In genomic region chr5:16983022-16983639, GRCh38 we compare ENCODE assay signal across 21 cellular contexts. TPM values are rescaled to one million over a fixed set of nuclear protein-coding genes. Genes with fewer than 3 reads are reported as not detected.
DNase-seq lines count a peak whose midpoint lies in the region; ATAC-seq, FAIRE-seq and TF ChIP-seq lines count a peak whose summit lies in the region.
"Had no signal": no experiment of that assay in that cellular context is flagged by ENCODE, and none has a peak within 500 bp of the region (broad histone marks: within the 10 kb centered on the region; RNA-seq: fewer than 3 reads in every experiment).

No MANE protein-coding gene starts in this region.

- TF ChIP-seq CTCF in HepG2 (CRISPR knock-in tag; IDR thresholded peaks at IDR 0.05) (no peak), omental fat pad (IDR thresholded peaks at IDR 0.05) (no peak)

- H2AFZ ChIP-seq in HepG2 (ENCODE audit: low read length) = peak overlapping the region; percentile 90

- no peaks in the 10 kb centered on the region for H3K79me2 ChIP-seq in HepG2 (ENCODE audit: insufficient read depth, low read length)

- H3K27me3 ChIP-seq in HepG2 (ENCODE audit: control insufficient read depth in 1 of 2, insufficient read depth in 2 of 2, low read length in 2 of 2) = no peaks in the 10 kb centered on the region
- H3K27me3 ChIP-seq: cardiac muscle cell, sigmoid colon had no signal

- no TSS peak for BruUV-seq in HepG2 (replicated peaks; lab: Mats Ljungman, UMichigan)

- no peaks in the 10 kb centered on the region for H3K36me3 ChIP-seq in HepG2 (replicated peaks in 1 of 2; ENCODE audit: control insufficient read depth in 1 of 2, insufficient read depth in 2 of 2, low read length in 2 of 2)
- H3K36me3 ChIP-seq: cardiac muscle cell, neutrophil, sigmoid colon had no signal

- CTCF ChIA-PET in HepG2 (lab: Yijun Ruan, JAX; ENCODE audit: low intra/inter-chr PET ratio, low total read pairs) = no interaction called here

- TF ChIP-seq POLR2A in HepG2 (IDR thresholded peaks at IDR 0.05; ENCODE audit: insufficient read depth in 1 of 2, low read depth in 2 of 2, low read length in 2 of 2) = no peak

- TF ChIP-seq EP300 in HepG2 (IDR thresholded peaks at IDR 0.05; ENCODE audit: low read depth in 2 of 2, low read length in 2 of 2) = no peak
- no peak for TF ChIP-seq EP300 in HepG2 (CRISPR knock-in tag; IDR thresholded peaks at IDR 0.05; ENCODE audit: borderline replicate concordance)

- intact Hi-C loops in HepG2 (cut with micrococcal nuclease; ENCODE audit: unreplicated experiment) = no loop called here

- POLR2A ChIA-PET in HepG2 (lab: Yijun Ruan, JAX) = no interaction called here

- under 1% methylated on average over 9 of the region's 9 CpGs for WGBS in HepG2 (ENCODE audit: low lambda C conversion rate)

- peak overlapping the region; percentile 52 to 64 (median 61) for H3K4me3 ChIP-seq in HepG2 (replicated peaks in 1 of 3; ENCODE audit: insufficient read depth in 1 of 3, low read depth in 2 of 3, low read length in 3 of 3)
- H3K4me3 ChIP-seq: cardiac muscle cell, sigmoid colon had no signal

- DNase-seq in HTR-8/SVneo (ENCODE audit: insufficient read length, low spot score) (peak; percentile 66), dermis blood vessel endothelial cell (peak; percentile 79), HepG2 (ENCODE audit: low spot score) (peak; percentile 68), smooth muscle cell of the brain vasculature (ENCODE audit: low read depth, low spot score) (peak; percentile 18), omental fat pad (ENCODE audit: low spot score) (no peak), C1 segment of cervical spinal cord (lab: John Stamatoyannopoulos, UW) (no peak)
- DNase-seq: activated B cell treated with CpG ODN at 0.5 μM for 24 hours; activated naive CD8-positive, alpha-beta T cell treated with anti-CD3 and anti-CD28 coated beads, Interleukin-2, amount 50 U/mL, for 24 hours; COR-L47; effector CD8-positive, alpha-beta T cell; H7; midbrain; NCI-H1105; sigmoid colon; stimulated activated CD4-positive, alpha-beta T cell treated with anti-CD3 and anti-CD28 coated beads, Interleukin-2, amount 100 ng/mL, for 48 hours had no signal

- H3K4me1 ChIP-seq in HepG2 (ENCODE audit: insufficient read depth, low read length) = peaks cover 9% of the 10 kb centered on the region
- H3K4me1 ChIP-seq: sigmoid colon had no signal

- H3K4me2 ChIP-seq in HepG2 (ENCODE audit: low read depth, low read length) = peak overlapping the region; percentile 93

- H3K27ac ChIP-seq in HepG2 (ENCODE audit: extremely low read length, insufficient read depth, low read length) = no peak overlapping the region
- H3K27ac ChIP-seq: cardiac muscle cell, neutrophil, sigmoid colon had no signal

- 0 out of 2 replicates have a peak overlapping the region, but pooled peaks have one; percentile 31 for H3K9ac ChIP-seq in HepG2 (ENCODE audit: insufficient read depth, low read depth, low read length)

- in situ Hi-C loops in HepG2 (cut with HindIII; ENCODE audit: extremely low pct_ligation_motif_present, low pct_unique_long_range_greater_than_20kb) = no loop called here

- FAIRE-seq in HTR-8/SVneo (lab: Jason Lieb, UNC) (no peak), HepG2 (lab: Jason Lieb, UNC) (peak; percentile 53)
- FAIRE-seq: keratinocyte, urothelium cell line had no signal

- TF ChIP-seq RAD21 in HepG2 (CRISPR knock-in tag; IDR thresholded peaks at IDR 0.05) = no peak

- no peaks in the 10 kb centered on the region for H3K9me3 ChIP-seq in HepG2 (ENCODE audit: low read length)
- H3K9me3 ChIP-seq: neutrophil, sigmoid colon had no signal

- ATAC-seq in HepG2 (peak; percentile 83), HG03469 (IDR thresholded peaks at IDR 0.05; ENCODE audit: unreplicated experiment) (no peak), HG03025 (IDR thresholded peaks at IDR 0.05; ENCODE audit: low FRiP score, unreplicated experiment) (no peak), omental fat pad (ENCODE audit: low FRiP score) (no peak)
- ATAC-seq: activated naive CD8-positive, alpha-beta T cell treated with anti-CD3 and anti-CD28 coated beads, Interleukin-2, amount 50 U/mL, for 24 hours had no signal

- no peaks in the 10 kb centered on the region for H4K20me1 ChIP-seq in HepG2 (ENCODE audit: insufficient read depth, low read length)

TF ChIP-seq in HepG2, 621 proteins besides CTCF, POLR2A, EP300 and RAD21 (continues in another document):
- TF ChIP-seq GATAD2A (CRISPR knock-in tag; IDR thresholded peaks at IDR 0.05) (peak; percentile 17; the same call in 1 of the 2 replicates), HNF4A (CRISPR knock-in tag; IDR thresholded peaks at IDR 0.05) (peak; percentile 86), FOSL2 (CRISPR knock-in tag; IDR thresholded peaks at IDR 0.05) (0 out of 2 replicates have a peak, but pooled peaks have one; percentile 5), HNF4G (IDR thresholded peaks at IDR 0.05; ENCODE audit: borderline replicate concordance, low read depth, low read length) (peak; percentile 52), HNF4G (CRISPR knock-in tag; IDR thresholded peaks at IDR 0.05; ENCODE audit: borderline replicate concordance, low read depth) (no peak), NCOR1 (IDR thresholded peaks at IDR 0.05; ENCODE audit: borderline replicate concordance, low read length) (0 out of 2 replicates have a peak, but pooled peaks have one; percentile 41), EHMT2 (IDR thresholded peaks at IDR 0.05; ENCODE audit: borderline replicate concordance, low read depth, low read length) (peak; percentile 59), ZNF644 (CRISPR knock-in tag; IDR thresholded peaks at IDR 0.05; ENCODE audit: low read depth) (peak; percentile 83)
- TF ChIP-seq, protein P1, sequence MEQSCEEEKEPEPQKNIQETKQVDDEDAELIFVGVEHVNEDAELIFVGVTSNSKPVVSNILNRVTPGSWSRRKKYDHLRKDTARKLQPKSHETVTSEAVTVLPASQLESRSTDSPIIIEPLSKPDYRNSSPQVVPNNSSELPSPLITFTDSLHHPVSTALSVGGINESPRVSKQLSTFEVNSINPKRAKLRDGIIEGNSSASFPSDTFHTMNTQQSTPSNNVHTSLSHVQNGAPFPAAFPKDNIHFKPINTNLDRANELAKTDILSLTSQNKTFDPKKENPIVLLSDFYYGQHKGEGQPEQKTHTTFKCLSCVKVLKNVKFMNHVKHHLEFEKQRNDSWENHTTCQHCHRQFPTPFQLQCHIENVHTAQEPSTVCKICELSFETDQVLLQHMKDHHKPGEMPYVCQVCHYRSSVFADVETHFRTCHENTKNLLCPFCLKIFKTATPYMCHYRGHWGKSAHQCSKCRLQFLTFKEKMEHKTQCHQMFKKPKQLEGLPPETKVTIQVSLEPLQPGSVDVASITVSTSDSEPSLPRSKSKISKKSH (CRISPR knock-in tag; IDR thresholded peaks at IDR 0.05; ENCODE audit: borderline replicate concordance) = no peak
- TF ChIP-seq, protein P2, sequence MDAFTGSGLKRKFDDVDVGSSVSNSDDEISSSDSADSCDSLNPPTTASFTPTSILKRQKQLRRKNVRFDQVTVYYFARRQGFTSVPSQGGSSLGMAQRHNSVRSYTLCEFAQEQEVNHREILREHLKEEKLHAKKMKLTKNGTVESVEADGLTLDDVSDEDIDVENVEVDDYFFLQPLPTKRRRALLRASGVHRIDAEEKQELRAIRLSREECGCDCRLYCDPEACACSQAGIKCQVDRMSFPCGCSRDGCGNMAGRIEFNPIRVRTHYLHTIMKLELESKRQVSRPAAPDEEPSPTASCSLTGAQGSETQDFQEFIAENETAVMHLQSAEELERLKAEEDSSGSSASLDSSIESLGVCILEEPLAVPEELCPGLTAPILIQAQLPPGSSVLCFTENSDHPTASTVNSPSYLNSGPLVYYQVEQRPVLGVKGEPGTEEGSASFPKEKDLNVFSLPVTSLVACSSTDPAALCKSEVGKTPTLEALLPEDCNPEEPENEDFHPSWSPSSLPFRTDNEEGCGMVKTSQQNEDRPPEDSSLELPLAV (CRISPR knock-in tag; conservative IDR thresholded peaks at IDR 0.05; ENCODE audit: low read depth) = no peak

RNA-seq across cellular contexts. Expression of gene MYO10, which starts 47.0 kb away (rescaled TPM):
- 99.8 and 140 TPM in 2 replicates for total RNA-seq in dermis blood vessel endothelial cell
- 14.0 and 14.8 TPM in 2 replicates for total RNA-seq in HepG2 (2016; rRNA removed; fragmentation: Illumina TruSeq; extraction: Trizol)
- 0.71 and 1.1 TPM in 2 replicates for total RNA-seq in HepG2 (2016; cell fraction: cytosol; rRNA removed; fragmentation: Illumina TruSeq; extraction: Trizol; ENCODE audit: low read depth)
- 12.7 and 14.5 TPM in 2 replicates for total RNA-seq in HepG2 (2016; cell fraction: insoluble cytoplasmic fraction; rRNA removed; fragmentation: Illumina TruSeq; extraction: Trizol)
- total RNA-seq in HepG2 (2016; cell fraction: membrane; rRNA removed; fragmentation: Illumina TruSeq; extraction: Trizol) = 2.1 and 2.5 TPM in 2 replicates
- total RNA-seq in HepG2 (2016; cell fraction: nucleus; rRNA removed; fragmentation: Illumina TruSeq; extraction: Trizol) = 13.7 and 14.0 TPM in 2 replicates
- polyA plus RNA-seq in HepG2 (2011; rRNA removed) = 4.5 and 6.2 TPM in 2 replicates
- polyA plus RNA-seq in HepG2 (2011; cell fraction: cytosol; rRNA removed) = 4.8 and 5.4 TPM in 2 replicates
- 9.9 and 11.4 TPM in 2 replicates for polyA plus RNA-seq in HepG2 (2011; cell fraction: nucleus; rRNA removed)
- 16.8 and 17.6 TPM in 2 replicates for polyA plus RNA-seq in HepG2 (2012)
- polyA plus RNA-seq in HepG2 (2016; cell fraction: cytosol; fragmentation: Illumina TruSeq; extraction: Trizol; ENCODE audit: low read depth) = 0.22 and 0.27 TPM in 2 replicates
- 8.5 and 10.2 TPM in 2 replicates for polyA plus RNA-seq in HepG2 (2016; cell fraction: insoluble cytoplasmic fraction; fragmentation: Illumina TruSeq; extraction: Trizol; ENCODE audit: low read depth)
- 0.73 and 0.76 TPM in 2 replicates for polyA plus RNA-seq in HepG2 (2016; cell fraction: membrane; fragmentation: Illumina TruSeq; extraction: Trizol; ENCODE audit: low read depth)
- 10.0 and 10.4 TPM in 2 replicates for polyA plus RNA-seq in HepG2 (2016; cell fraction: nucleus; fragmentation: Illumina TruSeq; extraction: Trizol; ENCODE audit: insufficient read depth, low read depth)
- 16.0 and 20.3 TPM in 2 replicates for polyA minus RNA-seq in HepG2 (2011; rRNA and poly(A)+ RNA removed; ENCODE audit: low replicate concordance)
- polyA minus RNA-seq in HepG2 (2011; cell fraction: cytosol; rRNA and poly(A)+ RNA removed) = 9.8 and 12.3 TPM in 2 replicates
- 23.9 and 27.7 TPM in 2 replicates for polyA minus RNA-seq in HepG2 (2011; cell fraction: nucleus; rRNA and poly(A)+ RNA removed)
- total RNA-seq in omental fat pad = 10 to 100 TPM; 12.1 to 35.8 (median 17.7) TPM

Comparison
In these comparisons a context has a peak if more than half of its experiments do, and no peak if none do; other contexts are left out.
1. DNase-seq: peak in HTR-8/SVneo (single experiment), dermis blood vessel endothelial cell (single experiment), HepG2 (single experiment) and smooth muscle cell of the brain vasculature (single experiment); none in omental fat pad (single experiment) and C1 segment of cervical spinal cord (0 of 14).